Comparison of ENCODE assay signal across 8 cellular contexts in the genomic region with DNA sequence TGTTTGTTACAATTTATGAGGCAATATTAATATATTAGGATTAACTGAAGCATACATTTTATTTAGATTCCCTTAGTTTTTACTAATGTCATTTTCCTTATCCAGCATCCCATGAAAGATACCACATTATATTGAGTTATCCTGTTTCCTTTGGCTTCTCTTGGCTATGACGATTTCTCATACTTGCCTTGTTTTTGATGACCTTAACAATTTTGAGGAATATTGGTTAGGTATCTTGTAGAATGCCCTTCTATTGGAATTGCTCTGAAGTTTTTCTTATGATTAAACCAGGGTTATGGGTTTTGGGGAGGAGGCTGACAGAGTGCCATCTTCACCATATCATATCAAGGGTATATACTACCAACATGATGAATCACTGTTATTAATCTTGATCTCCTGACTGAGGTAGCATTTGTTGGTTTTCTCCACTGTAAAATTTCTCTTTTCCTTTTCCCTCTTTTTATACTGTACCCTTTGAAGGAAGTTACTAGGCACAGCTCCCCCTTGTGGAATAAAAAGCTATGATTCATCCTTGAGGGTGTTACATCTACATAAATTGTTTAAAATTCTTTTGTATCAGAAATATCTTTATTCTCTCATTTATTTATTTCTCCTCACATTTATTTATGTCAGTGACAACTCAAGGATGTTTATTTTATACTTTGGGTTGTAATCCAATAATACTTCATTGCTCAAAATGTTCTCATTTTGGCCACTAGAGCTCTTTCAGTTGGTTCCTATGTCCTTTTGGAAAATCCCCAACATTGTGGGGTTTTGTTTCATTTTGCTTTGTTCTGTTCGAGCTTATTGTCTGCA.
DNase-seq lines count a peak whose midpoint lies in the region; ATAC-seq, FAIRE-seq and TF ChIP-seq lines count a peak whose summit lies in the region.

No MANE protein-coding gene starts in this region.

- H3K36me3 ChIP-seq in bronchial epithelial cell (ENCODE audit: control insufficient read depth, insufficient read depth, low read length) (no peaks in the 10 kb centered on the region), neural cell (ENCODE audit: insufficient read depth, low read length) (no peaks in the 10 kb centered on the region)

- no peaks in the 10 kb centered on the region for H3K27me3 ChIP-seq in bronchial epithelial cell (ENCODE audit: control insufficient read depth, insufficient read depth, low read length)
- H3K27me3 ChIP-seq in neural cell (ENCODE audit: insufficient read depth, low read depth, low read length): no peaks in the 10 kb centered on the region

- no peaks in the 10 kb centered on the region for H3F3A ChIP-seq in neural cell (ENCODE audit: insufficient read depth, low read length, poor library complexity, severe bottlenecking)

- ATAC-seq in GM19035 (IDR thresholded peaks at IDR 0.05; ENCODE audit: unreplicated experiment): no peak

- H3K9me2 ChIP-seq in neural cell (ENCODE audit: insufficient read depth, low read length): no peaks in the 10 kb centered on the region

- H3K4me3 ChIP-seq in bronchial epithelial cell (ENCODE audit: low read depth, low read length) (no peak overlapping the region), neural cell (ENCODE audit: low read length) (no peak overlapping the region)

- TF ChIP-seq EP300 in neural cell (conservative IDR thresholded peaks at IDR 0.05; ENCODE audit: poor library complexity, severe bottlenecking): no peak

- H3K4me2 ChIP-seq in neural cell (ENCODE audit: low read length): no peak overlapping the region

- no peak overlapping the region for H2AFZ ChIP-seq in neural cell (ENCODE audit: low read depth, low read length)

- no peak for FAIRE-seq in bronchial epithelial cell (lab: Jason Lieb, UNC)

- DNase-seq in A172 (ENCODE audit: low spot score) (peak; percentile 21), Kasumi-1 (lab: John Stamatoyannopoulos, UW) (peak; percentile 17 to 49), bronchial epithelial cell (ENCODE audit: low read depth) (peak; percentile 41), mucosa of gallbladder (ENCODE audit: low spot score) (no peak)
- DNase-seq in effector CD4-positive, alpha-beta T cell: no peak

- no peak for TF ChIP-seq RAD21 in neural cell (conservative IDR thresholded peaks at IDR 0.05)

- TF ChIP-seq CTCF in GM12872 (IDR thresholded peaks at IDR 0.05; ENCODE audit: insufficient read depth, low read depth, low read length) (peak; percentile 39; the same call in 2 of the 3 replicates), bronchial epithelial cell (IDR thresholded peaks at IDR 0.05; ENCODE audit: insufficient read depth, low read length, severe bottlenecking) (peak; percentile 31), neural cell (IDR thresholded peaks at IDR 0.05; ENCODE audit: poor library complexity, severe bottlenecking) (peak; percentile 25)

- H3K27ac ChIP-seq in neural cell (ENCODE audit: low read length): no peak overlapping the region

- H3K79me2 ChIP-seq in neural cell (replicated peaks; ENCODE audit: insufficient read depth, low read length): no peaks in the 10 kb centered on the region

- no peaks in the 10 kb centered on the region for H4K20me1 ChIP-seq in neural cell (ENCODE audit: insufficient read depth)

- no peak overlapping the region for H3K9ac ChIP-seq in neural cell (ENCODE audit: low read length)

- no peaks in the 10 kb centered on the region for H3K9me3 ChIP-seq in neural cell (ENCODE audit: low read length)

TF ChIP-seq in neural cell, 6 proteins besides CTCF, POLR2A, EP300 and RAD21:
- TF ChIP-seq MXI1 (conservative IDR thresholded peaks at IDR 0.05; ENCODE audit: poor library complexity, severe bottlenecking) (no peak), EZH2 (IDR thresholded peaks at IDR 0.05; ENCODE audit: borderline replicate concordance, insufficient read depth, low read length, poor library complexity, severe bottlenecking) (no peak), REST (IDR thresholded peaks at IDR 0.05; ENCODE audit: borderline replicate concordance) (no peak), POLR2AphosphoS5 (IDR thresholded peaks at IDR 0.05) (no peak)

Comparison
In these comparisons a context has a peak if more than half of its experiments do, and no peak if none do; other contexts are left out.
1. DNase-seq: peak in A172 (single experiment), Kasumi-1 (2 of 2) and bronchial epithelial cell (single experiment); none in effector CD4-positive, alpha-beta T cell (single experiment) and mucosa of gallbladder (single experiment).
2. Peak in every context shown above with its lines, with median percentiles within 50 percentile points of each other: CTCF ChIP-seq.